Comparison of ENCODE assay signal across 8 cellular contexts in the genomic region with DNA sequence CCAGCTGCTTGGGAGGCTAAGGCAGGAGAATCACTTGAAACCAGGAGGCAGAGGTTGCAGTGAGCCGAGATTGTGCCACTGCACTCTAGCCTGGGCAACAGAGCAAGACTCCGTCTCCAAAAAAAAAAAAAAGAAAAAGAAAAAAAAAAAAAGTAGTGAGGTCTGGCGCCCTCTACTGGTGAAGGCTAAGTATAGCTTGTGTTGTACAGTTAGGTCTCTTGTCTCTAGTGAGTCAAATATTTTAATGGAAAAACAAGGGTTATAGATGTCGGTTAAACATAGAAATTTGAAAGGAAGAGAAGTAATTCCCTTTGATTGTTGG. TPM values are rescaled to one million over a fixed set of nuclear protein-coding genes. Genes with fewer than 3 reads are reported as not detected.
DNase-seq lines count a peak whose midpoint lies in the region; TF ChIP-seq lines count a peak whose summit lies in the region.
"Not testable (repeated sequence)": the region's sequence is repeated elsewhere in the genome, so short reads cannot be mapped to it uniquely, and the experiment has no call there.

No MANE protein-coding gene starts in this region.

- H3K4me2 ChIP-seq in OCI-LY1 (ENCODE audit: low read length); osteoblast (ENCODE audit: insufficient read depth, low read length): not testable (repeated sequence)

- H3K4me3 ChIP-seq in OCI-LY1 (ENCODE audit: low read depth, low read length, poor library complexity, severe bottlenecking); right atrium auricular region; osteoblast (ENCODE audit: insufficient read depth, low read length); uterus: not testable (repeated sequence)

- H3K9me3 ChIP-seq in OCI-LY1 (ENCODE audit: low read length); right atrium auricular region; osteoblast (ENCODE audit: low read depth, low read length); uterus: not testable (repeated sequence)

- not testable (repeated sequence) for H3F3A ChIP-seq in OCI-LY1 (ENCODE audit: insufficient read depth, low read length)

- CTCF ChIA-PET in activated CD4-positive, alpha-beta memory T cell treated with anti-CD3 and anti-CD28 coated beads, Interleukin-2, amount 10 ng/mL, durations not matched to agents 7 days and 5 days (lab: Charles Lee): interaction anchor here (0.6 to 4.6 kb wide), 22 partner anchors 11 to 571 kb away, joined by 3 to 37 read pairs (median 4); partner anchors contain the start of genes ATP6AP2, CXorf38 and USP9X

- H3K4me1 Mint-ChIP-seq in activated CD4-positive, alpha-beta memory T cell treated with anti-CD3 and anti-CD28 coated beads, Interleukin-2, amount 10 ng/mL, durations not matched to agents 7 days and 5 days: peaks cover 66% of the 10 kb centered on the region
- peaks cover 68% of the 10 kb centered on the region for H3K4me1 Mint-ChIP-seq in chondrocyte (ENCODE audit: low read depth)

- H3K4me3 Mint-ChIP-seq in activated CD4-positive, alpha-beta memory T cell treated with anti-CD3 and anti-CD28 coated beads, Interleukin-2, amount 10 ng/mL, durations not matched to agents 7 days and 5 days; chondrocyte (ENCODE audit: unreplicated experiment): not testable (repeated sequence)

- H3K27me3 Mint-ChIP-seq in activated CD4-positive, alpha-beta memory T cell treated with anti-CD3 and anti-CD28 coated beads, Interleukin-2, amount 10 ng/mL, durations not matched to agents 7 days and 5 days; chondrocyte (ENCODE audit: low read depth): not testable (repeated sequence)

- H3K36me3 Mint-ChIP-seq in activated CD4-positive, alpha-beta memory T cell treated with anti-CD3 and anti-CD28 coated beads, Interleukin-2, amount 10 ng/mL, durations not matched to agents 7 days and 5 days (ENCODE audit: low read depth); chondrocyte (ENCODE audit: low read depth): not testable (repeated sequence)

- H4K20me1 ChIP-seq in OCI-LY1 (ENCODE audit: insufficient read depth, low read length): not testable (repeated sequence)
- peaks cover 80% of the 10 kb centered on the region for H4K20me1 ChIP-seq in osteoblast (ENCODE audit: insufficient read depth, low read length)

- not testable (repeated sequence) for TF ChIP-seq POLR2A in uterus (IDR thresholded peaks at IDR 0.05)

- not testable (repeated sequence) for H3K36me3 ChIP-seq in OCI-LY1 (ENCODE audit: insufficient read depth, low read length); right atrium auricular region; osteoblast (ENCODE audit: insufficient read depth, low read length); uterus

- peak; percentile 68 for TF ChIP-seq CTCF in LNCAP (IDR thresholded peaks at IDR 0.05)
- peak; percentile 40 for TF ChIP-seq CTCF in OCI-LY1 (IDR thresholded peaks at IDR 0.05; ENCODE audit: low read length)
- TF ChIP-seq CTCF in chondrocyte (IDR thresholded peaks at IDR 0.05): peak; percentile 89
- TF ChIP-seq CTCF in right atrium auricular region (IDR thresholded peaks at IDR 0.05): peak; percentile 88 to 89
- peak; percentile 75 for TF ChIP-seq CTCF in osteoblast (IDR thresholded peaks at IDR 0.05; ENCODE audit: extremely low read depth, low read depth, low read length)
- peak; percentile 62 to 83 (median 78) for TF ChIP-seq CTCF in uterus (IDR thresholded peaks at IDR 0.05)

- peaks cover 82% of the 10 kb centered on the region for H3K79me2 ChIP-seq in OCI-LY1 (ENCODE audit: insufficient read depth, low read length)
- peaks cover 93% of the 10 kb centered on the region for H3K79me2 ChIP-seq in osteoblast (ENCODE audit: insufficient read depth, low read length)

- not testable (repeated sequence) for H3K9me3 Mint-ChIP-seq in activated CD4-positive, alpha-beta memory T cell treated with anti-CD3 and anti-CD28 coated beads, Interleukin-2, amount 10 ng/mL, durations not matched to agents 7 days and 5 days; chondrocyte (ENCODE audit: low read depth)

- not testable (repeated sequence) for H2AFZ ChIP-seq in OCI-LY1 (ENCODE audit: low read length); osteoblast (ENCODE audit: low read length)

- intact Hi-C loops in uterus (cut with DNase I; ENCODE audit: low total_unique reads): loop anchor here (10.0 kb wide), 1 partner anchor 460 kb away; no protein-coding TSS in a partner anchor

- H3K9ac ChIP-seq in OCI-LY1 (ENCODE audit: low read length): not testable (repeated sequence)

- not testable (repeated sequence) for H3K27ac Mint-ChIP-seq in activated CD4-positive, alpha-beta memory T cell treated with anti-CD3 and anti-CD28 coated beads, Interleukin-2, amount 10 ng/mL, durations not matched to agents 7 days and 5 days; chondrocyte (ENCODE audit: unreplicated experiment)

- H3K27ac ChIP-seq in OCI-LY1 (ENCODE audit: low read depth, low read length, poor library complexity, severe bottlenecking); right atrium auricular region; osteoblast (ENCODE audit: low read depth, low read length); uterus: not testable (repeated sequence)

- H3K4me1 ChIP-seq in OCI-LY1 (ENCODE audit: insufficient read depth, low read length, severe bottlenecking) (peaks cover 91% of the 10 kb centered on the region), right atrium auricular region (peaks cover 0 to 34% of the 10 kb centered on the region in 2 donors), osteoblast (ENCODE audit: insufficient read depth, low read length) (peaks cover 25% of the 10 kb centered on the region)
- not testable (repeated sequence) for H3K4me1 ChIP-seq in uterus

- H3K27me3 ChIP-seq in OCI-LY1 (ENCODE audit: insufficient read depth, low read length); right atrium auricular region; osteoblast (ENCODE audit: insufficient read depth, low read length); uterus: not testable (repeated sequence)

- POLR2A ChIA-PET in activated CD4-positive, alpha-beta memory T cell treated with anti-CD3 and anti-CD28 coated beads, Interleukin-2, amount 10 ng/mL, durations not matched to agents 7 days and 5 days (lab: Charles Lee): interaction anchor here (1.1 to 3.7 kb wide), 2 partner anchors 19 to 30 kb away, joined by 3 to 43 read pairs; partner anchors contain the start of gene USP9X

- not testable (repeated sequence) for H3K9me2 ChIP-seq in OCI-LY1 (ENCODE audit: low read depth, low read length)

- peak; percentile 43 for DNase-seq in ELR (ENCODE audit: low read depth)
- peak; percentile 22 for DNase-seq in activated CD4-positive, alpha-beta memory T cell treated with anti-CD3 and anti-CD28 coated beads, Interleukin-2, amount 10 ng/mL, durations not matched to agents 7 days and 5 days
- not testable (repeated sequence) for DNase-seq in chondrocyte (ENCODE audit: low spot score); right atrium auricular region (ENCODE audit: low spot score); osteoblast (ENCODE audit: insufficient read length, low spot score, missing footprints); uterus

RNA-seq across cellular contexts. Expression of gene USP9X, which starts 29.8 kb away (rescaled TPM):
- total RNA-seq in activated CD4-positive, alpha-beta memory T cell treated with anti-CD3 and anti-CD28 coated beads, Interleukin-2, amount 10 ng/mL, durations not matched to agents 7 days and 5 days: 10 to 100 TPM; 43.9 to 45.9 TPM
- total RNA-seq in chondrocyte (85.9 to 101 TPM (median 86.3 TPM) in 3 replicates), right atrium auricular region (10 to 100 TPM; 57.2 to 65.1 TPM), osteoblast (164 and 170 TPM in 2 replicates), uterus (100 to 1,000 TPM in 2 of 4 donors, 10 to 100 TPM in 2; 32.1 to 167 (median 78.7) TPM)
